In the genomic region with DNA sequence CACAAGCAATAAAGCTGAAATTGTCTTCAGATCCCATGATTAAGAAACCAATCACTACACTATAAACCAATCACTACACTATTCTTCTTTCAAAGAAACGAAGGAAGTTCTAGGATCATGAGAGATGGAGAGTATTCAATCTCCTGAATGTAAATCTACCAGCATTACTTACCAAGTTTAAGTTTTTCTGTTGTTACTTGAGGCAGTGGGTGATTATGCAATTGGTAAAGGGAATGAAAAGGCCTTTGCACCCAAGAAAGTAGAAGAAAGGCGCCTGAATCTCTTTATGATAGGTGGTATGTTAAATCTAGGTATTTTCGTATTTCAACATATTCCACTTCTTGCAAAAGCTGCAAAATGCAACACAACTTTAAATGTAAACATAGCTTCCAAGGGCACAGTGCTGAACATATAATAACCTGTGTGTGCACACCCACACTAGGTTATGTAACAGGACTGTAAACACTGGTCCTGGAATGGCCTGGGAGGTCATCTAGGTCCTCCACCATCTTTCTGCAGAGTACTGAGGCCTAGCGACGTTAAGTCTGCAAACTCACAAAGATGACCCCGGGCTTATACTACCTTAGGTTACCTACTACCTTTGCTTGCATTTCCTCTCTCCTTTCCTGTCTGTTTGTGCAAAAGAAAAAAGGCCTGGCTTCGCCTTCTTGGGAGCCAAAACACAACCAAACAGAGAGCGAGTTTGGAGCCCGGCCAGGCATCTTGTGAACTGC, we compare ENCODE assay signal across 1 cellular context.
TF ChIP-seq lines count a peak whose summit lies in the region.

No MANE protein-coding gene starts in this region.

TF ChIP-seq in HepG2, 621 proteins besides CTCF, POLR2A, EP300 and RAD21 (continued from another document and continues in another):
- TF ChIP-seq PRDM15 (CRISPR knock-in tag; IDR thresholded peaks at IDR 0.05) (no peak), ZNF549 (CRISPR knock-in tag; IDR thresholded peaks at IDR 0.05) (no peak), ZNF75D (CRISPR knock-in tag; IDR thresholded peaks at IDR 0.05; ENCODE audit: borderline replicate concordance) (no peak), ZNF160 (CRISPR knock-in tag; IDR thresholded peaks at IDR 0.05) (no peak), NPAS2 (CRISPR knock-in tag; IDR thresholded peaks at IDR 0.05; ENCODE audit: borderline replicate concordance) (no peak), ZNF207 (IDR thresholded peaks at IDR 0.05; ENCODE audit: borderline replicate concordance) (no peak), ZNF296 (CRISPR knock-in tag; conservative IDR thresholded peaks at IDR 0.05) (no peak), ZNF224 (CRISPR knock-in tag; IDR thresholded peaks at IDR 0.05) (no peak), MXD3 (CRISPR knock-in tag; IDR thresholded peaks at IDR 0.05) (no peak), ADNP (CRISPR knock-in tag; IDR thresholded peaks at IDR 0.05) (no peak), RXRB (CRISPR knock-in tag; IDR thresholded peaks at IDR 0.05; ENCODE audit: borderline replicate concordance) (peak; percentile 98), SSRP1 (CRISPR knock-in tag; IDR thresholded peaks at IDR 0.05) (no peak), KLF9 (CRISPR knock-in tag; IDR thresholded peaks at IDR 0.05; ENCODE audit: low read depth) (no peak; the same call in none of the 2 replicates), STAT5B (CRISPR knock-in tag; IDR thresholded peaks at IDR 0.05) (0 out of 2 replicates have a peak, but pooled peaks have one; percentile 13), HOXA9 (CRISPR knock-in tag; IDR thresholded peaks at IDR 0.05; ENCODE audit: borderline replicate concordance) (no peak), ZNF777 (CRISPR knock-in tag; IDR thresholded peaks at IDR 0.05) (no peak), ZNF225 (CRISPR knock-in tag; IDR thresholded peaks at IDR 0.05) (no peak), ZBTB7B (CRISPR knock-in tag; IDR thresholded peaks at IDR 0.05) (no peak), MXI1 (IDR thresholded peaks at IDR 0.05; ENCODE audit: borderline replicate concordance, low read depth, low read length) (peak; percentile 34; the same call in 1 of the 3 replicates), ZNF337 (CRISPR knock-in tag; IDR thresholded peaks at IDR 0.05; ENCODE audit: borderline replicate concordance, low read depth) (no peak), KDM2A (CRISPR knock-in tag; IDR thresholded peaks at IDR 0.05; ENCODE audit: borderline replicate concordance, low read depth) (no peak), DR1 (CRISPR knock-in tag; IDR thresholded peaks at IDR 0.05) (no peak), KDM6A (CRISPR knock-in tag; IDR thresholded peaks at IDR 0.05; ENCODE audit: low read depth) (no peak), MED1 (CRISPR knock-in tag; IDR thresholded peaks at IDR 0.05) (peak; percentile 85), ZNF780A (CRISPR knock-in tag; IDR thresholded peaks at IDR 0.05) (no peak), CEBPG (CRISPR knock-in tag; IDR thresholded peaks at IDR 0.05) (peak; percentile 84; the same call in 1 of the 2 replicates), THYN1 (CRISPR knock-in tag; IDR thresholded peaks at IDR 0.05; ENCODE audit: borderline replicate concordance, low read depth) (no peak), ZNF512B (CRISPR knock-in tag; IDR thresholded peaks at IDR 0.05; ENCODE audit: borderline replicate concordance) (no peak; the same call in 1 of the 2 replicates), ARNT2 (CRISPR knock-in tag; IDR thresholded peaks at IDR 0.05; ENCODE audit: low read depth) (no peak), SOX5 (CRISPR knock-in tag; IDR thresholded peaks at IDR 0.05; ENCODE audit: borderline replicate concordance) (peak; percentile 76)
- TF ChIP-seq, protein P1, sequence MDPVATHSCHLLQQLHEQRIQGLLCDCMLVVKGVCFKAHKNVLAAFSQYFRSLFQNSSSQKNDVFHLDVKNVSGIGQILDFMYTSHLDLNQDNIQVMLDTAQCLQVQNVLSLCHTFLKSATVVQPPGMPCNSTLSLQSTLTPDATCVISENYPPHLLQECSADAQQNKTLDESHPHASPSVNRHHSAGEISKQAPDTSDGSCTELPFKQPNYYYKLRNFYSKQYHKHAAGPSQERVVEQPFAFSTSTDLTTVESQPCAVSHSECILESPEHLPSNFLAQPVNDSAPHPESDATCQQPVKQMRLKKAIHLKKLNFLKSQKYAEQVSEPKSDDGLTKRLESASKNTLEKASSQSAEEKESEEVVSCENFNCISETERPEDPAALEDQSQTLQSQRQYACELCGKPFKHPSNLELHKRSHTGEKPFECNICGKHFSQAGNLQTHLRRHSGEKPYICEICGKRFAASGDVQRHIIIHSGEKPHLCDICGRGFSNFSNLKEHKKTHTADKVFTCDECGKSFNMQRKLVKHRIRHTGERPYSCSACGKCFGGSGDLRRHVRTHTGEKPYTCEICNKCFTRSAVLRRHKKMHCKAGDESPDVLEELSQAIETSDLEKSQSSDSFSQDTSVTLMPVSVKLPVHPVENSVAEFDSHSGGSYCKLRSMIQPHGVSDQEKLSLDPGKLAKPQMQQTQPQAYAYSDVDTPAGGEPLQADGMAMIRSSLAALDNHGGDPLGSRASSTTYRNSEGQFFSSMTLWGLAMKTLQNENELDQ (CRISPR knock-in tag; IDR thresholded peaks at IDR 0.05; ENCODE audit: borderline replicate concordance) = no peak
- TF ChIP-seq, protein P2, sequence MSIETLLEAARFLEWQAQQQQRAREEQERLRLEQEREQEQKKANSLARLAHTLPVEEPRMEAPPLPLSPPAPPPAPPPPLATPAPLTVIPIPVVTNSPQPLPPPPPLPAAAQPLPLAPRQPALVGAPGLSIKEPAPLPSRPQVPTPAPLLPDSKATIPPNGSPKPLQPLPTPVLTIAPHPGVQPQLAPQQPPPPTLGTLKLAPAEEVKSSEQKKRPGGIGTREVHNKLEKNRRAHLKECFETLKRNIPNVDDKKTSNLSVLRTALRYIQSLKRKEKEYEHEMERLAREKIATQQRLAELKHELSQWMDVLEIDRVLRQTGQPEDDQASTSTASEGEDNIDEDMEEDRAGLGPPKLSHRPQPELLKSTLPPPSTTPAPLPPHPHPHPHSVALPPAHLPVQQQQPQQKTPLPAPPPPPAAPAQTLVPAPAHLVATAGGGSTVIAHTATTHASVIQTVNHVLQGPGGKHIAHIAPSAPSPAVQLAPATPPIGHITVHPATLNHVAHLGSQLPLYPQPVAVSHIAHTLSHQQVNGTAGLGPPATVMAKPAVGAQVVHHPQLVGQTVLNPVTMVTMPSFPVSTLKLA (IDR thresholded peaks at IDR 0.05) = no peak
- TF ChIP-seq, protein P3, sequence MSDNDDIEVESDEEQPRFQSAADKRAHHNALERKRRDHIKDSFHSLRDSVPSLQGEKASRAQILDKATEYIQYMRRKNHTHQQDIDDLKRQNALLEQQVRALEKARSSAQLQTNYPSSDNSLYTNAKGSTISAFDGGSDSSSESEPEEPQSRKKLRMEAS (IDR thresholded peaks at IDR 0.05) = peak; percentile 62
- TF ChIP-seq, protein P4, sequence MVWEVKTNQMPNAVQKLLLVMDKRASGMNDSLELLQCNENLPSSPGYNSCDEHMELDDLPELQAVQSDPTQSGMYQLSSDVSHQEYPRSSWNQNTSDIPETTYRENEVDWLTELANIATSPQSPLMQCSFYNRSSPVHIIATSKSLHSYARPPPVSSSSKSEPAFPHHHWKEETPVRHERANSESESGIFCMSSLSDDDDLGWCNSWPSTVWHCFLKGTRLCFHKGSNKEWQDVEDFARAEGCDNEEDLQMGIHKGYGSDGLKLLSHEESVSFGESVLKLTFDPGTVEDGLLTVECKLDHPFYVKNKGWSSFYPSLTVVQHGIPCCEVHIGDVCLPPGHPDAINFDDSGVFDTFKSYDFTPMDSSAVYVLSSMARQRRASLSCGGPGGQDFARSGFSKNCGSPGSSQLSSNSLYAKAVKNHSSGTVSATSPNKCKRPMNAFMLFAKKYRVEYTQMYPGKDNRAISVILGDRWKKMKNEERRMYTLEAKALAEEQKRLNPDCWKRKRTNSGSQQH (CRISPR knock-in tag; IDR thresholded peaks at IDR 0.05; ENCODE audit: low read depth) = no peak
- TF ChIP-seq, protein P5, sequence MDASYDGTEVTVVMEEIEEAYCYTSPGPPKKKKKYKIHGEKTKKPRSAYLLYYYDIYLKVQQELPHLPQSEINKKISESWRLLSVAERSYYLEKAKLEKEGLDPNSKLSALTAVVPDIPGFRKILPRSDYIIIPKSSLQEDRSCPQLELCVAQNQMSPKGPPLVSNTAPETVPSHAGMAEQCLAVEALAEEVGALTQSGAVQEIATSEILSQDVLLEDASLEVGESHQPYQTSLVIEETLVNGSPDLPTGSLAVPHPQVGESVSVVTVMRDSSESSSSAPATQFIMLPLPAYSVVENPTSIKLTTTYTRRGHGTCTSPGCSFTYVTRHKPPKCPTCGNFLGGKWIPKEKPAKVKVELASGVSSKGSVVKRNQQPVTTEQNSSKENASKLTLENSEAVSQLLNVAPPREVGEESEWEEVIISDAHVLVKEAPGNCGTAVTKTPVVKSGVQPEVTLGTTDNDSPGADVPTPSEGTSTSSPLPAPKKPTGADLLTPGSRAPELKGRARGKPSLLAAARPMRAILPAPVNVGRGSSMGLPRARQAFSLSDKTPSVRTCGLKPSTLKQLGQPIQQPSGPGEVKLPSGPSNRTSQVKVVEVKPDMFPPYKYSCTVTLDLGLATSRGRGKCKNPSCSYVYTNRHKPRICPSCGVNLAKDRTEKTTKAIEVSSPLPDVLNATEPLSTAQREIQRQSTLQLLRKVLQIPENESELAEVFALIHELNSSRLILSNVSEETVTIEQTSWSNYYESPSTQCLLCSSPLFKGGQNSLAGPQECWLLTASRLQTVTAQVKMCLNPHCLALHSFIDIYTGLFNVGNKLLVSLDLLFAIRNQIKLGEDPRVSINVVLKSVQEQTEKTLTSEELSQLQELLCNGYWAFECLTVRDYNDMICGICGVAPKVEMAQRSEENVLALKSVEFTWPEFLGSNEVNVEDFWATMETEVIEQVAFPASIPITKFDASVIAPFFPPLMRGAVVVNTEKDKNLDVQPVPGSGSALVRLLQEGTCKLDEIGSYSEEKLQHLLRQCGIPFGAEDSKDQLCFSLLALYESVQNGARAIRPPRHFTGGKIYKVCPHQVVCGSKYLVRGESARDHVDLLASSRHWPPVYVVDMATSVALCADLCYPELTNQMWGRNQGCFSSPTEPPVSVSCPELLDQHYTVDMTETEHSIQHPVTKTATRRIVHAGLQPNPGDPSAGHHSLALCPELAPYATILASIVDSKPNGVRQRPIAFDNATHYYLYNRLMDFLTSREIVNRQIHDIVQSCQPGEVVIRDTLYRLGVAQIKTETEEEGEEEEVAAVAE (CRISPR knock-in tag; IDR thresholded peaks at IDR 0.05; ENCODE audit: borderline replicate concordance) = peak; percentile 69; the same call in 1 of the 2 replicates
